ENCODE assay signal across 9 cellular contexts in the genomic region with DNA sequence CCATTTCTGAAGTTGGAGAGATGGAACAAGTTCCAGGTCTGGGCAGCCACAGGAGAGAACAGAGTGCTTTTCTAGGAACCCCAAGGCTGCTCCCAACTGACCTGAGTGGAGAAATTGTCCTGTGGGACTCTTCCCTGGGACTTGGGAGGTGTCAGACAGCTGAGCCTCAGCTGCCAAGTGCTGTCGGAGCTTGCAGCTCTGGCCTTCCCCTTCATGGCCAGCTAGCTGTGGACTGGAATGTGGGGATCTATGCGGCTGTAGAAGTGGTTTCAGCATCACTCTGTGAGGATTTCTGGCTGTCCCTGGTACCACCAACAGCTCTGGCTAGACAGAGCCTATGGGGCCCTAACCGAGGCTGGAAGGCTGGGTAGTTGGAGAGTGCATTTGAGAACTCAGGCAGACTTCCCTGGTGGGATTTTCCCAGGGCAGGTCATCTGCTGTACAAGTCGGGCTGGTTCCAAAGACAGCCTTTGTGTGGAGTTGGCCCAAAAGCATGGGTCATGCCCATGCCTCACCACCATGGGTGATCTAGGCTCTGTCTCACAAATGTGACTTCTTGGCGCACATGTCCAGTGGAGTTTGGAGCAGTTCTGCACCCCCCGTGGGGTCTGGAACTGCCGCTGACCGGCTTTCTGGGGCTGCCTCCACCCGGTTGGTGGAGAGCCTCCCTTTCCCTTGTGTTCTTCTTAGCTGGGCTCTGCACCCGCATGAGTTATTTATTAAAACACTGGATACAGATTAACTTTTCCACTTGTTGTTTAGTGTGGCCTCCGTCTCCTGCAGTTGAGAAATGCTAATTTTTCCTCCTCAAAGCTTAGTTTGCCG.
"Had no signal": no experiment of that assay in that cellular context is flagged by ENCODE, and none has a peak within 500 bp of the region (broad histone marks: within the 10 kb centered on the region; RNA-seq: fewer than 3 reads in every experiment).

No MANE protein-coding gene starts in this region.

- H3K27me3 ChIP-seq: right atrium auricular region had no signal

- H3K27ac ChIP-seq: right atrium auricular region had no signal

- H3K9me3 ChIP-seq: right atrium auricular region had no signal

- DNase-seq: activated CD4-positive, alpha-beta memory T cell treated with anti-CD3 and anti-CD28 coated beads for 36 hours; activated T-cell treated with anti-CD3 and anti-CD28 coated beads, Interleukin-2, amount 50 U/mL, for 4 hours; effector memory CD4-positive, alpha-beta T cell; erythroblast; stimulated activated CD4-positive, alpha-beta T cell treated with anti-CD3 and anti-CD28 coated beads, Interleukin-2, amount 100 ng/mL, for 48 hours; stimulated activated naive CD4-positive, alpha-beta T cell treated with Interleukin-2 at 50 U/mL for 16 hours; T1000 had no signal

- ATAC-seq: activated T-cell treated with anti-CD3 and anti-CD28 coated beads, Interleukin-2, amount 50 U/mL, for 4 hours had no signal

- H3K4me3 Mint-ChIP-seq: activated CD4-positive, alpha-beta memory T cell treated with anti-CD3 and anti-CD28 coated beads for 36 hours; activated T-cell treated with anti-CD3 and anti-CD28 coated beads, Interleukin-2, amount 50 U/mL, for 4 hours had no signal

- H3K4me1 ChIP-seq: right atrium auricular region had no signal

- H3K4me3 ChIP-seq: coronary artery, right atrium auricular region had no signal

- H3K27me3 Mint-ChIP-seq: activated CD4-positive, alpha-beta memory T cell treated with anti-CD3 and anti-CD28 coated beads for 36 hours had no signal

- H3K27ac Mint-ChIP-seq: activated CD4-positive, alpha-beta memory T cell treated with anti-CD3 and anti-CD28 coated beads for 36 hours had no signal

- H3K9me3 Mint-ChIP-seq: activated CD4-positive, alpha-beta memory T cell treated with anti-CD3 and anti-CD28 coated beads for 36 hours; activated T-cell treated with anti-CD3 and anti-CD28 coated beads, Interleukin-2, amount 50 U/mL, for 4 hours had no signal
